ENCODE assay signal across 8 cellular contexts in the genomic region with DNA sequence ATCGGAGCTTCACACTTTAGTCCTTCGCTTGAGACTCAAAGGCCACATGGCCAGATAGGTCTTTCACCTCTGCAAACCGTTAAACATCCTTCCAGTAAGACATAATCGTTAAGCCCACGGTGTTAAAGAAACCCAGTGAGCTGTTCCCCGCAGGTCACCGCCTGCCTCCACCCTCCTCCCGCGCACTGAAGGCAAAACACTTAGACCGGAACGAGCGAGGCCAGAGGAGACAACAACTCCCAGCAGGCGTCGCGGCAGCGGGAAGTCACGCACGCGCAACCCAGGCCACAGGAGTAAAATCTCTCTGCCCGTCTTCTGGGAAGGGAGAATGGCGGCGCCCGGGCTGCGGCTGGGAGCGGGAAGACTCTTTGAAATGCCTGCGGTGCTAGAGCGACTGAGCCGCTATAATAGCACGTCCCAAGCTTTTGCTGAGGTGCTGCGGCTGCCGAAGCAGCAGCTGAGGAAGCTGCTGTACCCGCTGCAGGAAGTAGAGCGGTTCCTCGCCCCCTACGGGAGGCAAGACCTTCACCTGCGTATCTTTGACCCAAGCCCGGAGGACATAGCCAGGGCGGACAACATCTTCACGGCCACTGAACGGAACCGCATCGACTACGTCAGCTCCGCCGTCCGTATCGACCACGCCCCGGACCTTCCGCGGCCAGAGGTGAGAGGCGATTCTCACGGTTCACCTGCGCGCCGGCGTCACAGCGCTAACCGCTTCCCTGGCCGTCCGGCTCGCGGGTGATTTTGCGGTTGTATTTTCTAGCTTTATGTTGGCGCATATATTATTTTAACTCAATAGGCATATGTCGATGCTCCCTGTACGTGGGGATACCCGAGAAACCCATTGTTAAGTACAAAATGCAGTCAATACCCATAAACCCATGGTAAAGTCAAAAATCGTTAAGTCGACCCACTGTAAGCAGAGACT.
DNase-seq lines count a peak whose midpoint lies in the region; ATAC-seq and FAIRE-seq lines count a peak whose summit lies in the region.

A gene (plus strand): TSS at position 313 of the 931 bp plus-strand sequence. CDS start 16 bp downstream, at position 329.

- peaks cover 20% of the 10 kb centered on the region for H3K36me3 Mint-ChIP-seq in central memory CD8-positive, alpha-beta T cell (ENCODE audit: insufficient read depth)

- H3K4me1 Mint-ChIP-seq in central memory CD8-positive, alpha-beta T cell: peaks cover 47% of the 10 kb centered on the region

- ATAC-seq in GM19023 (IDR thresholded peaks at IDR 0.05; ENCODE audit: unreplicated experiment): peak; percentile 97
- ATAC-seq in HG03280 (IDR thresholded peaks at IDR 0.05; ENCODE audit: unreplicated experiment): peak; percentile 92
- peak; percentile 82 for ATAC-seq in central memory CD8-positive, alpha-beta T cell (replicated peaks; ENCODE audit: extremely low read depth, poor library complexity, severe bottlenecking)

- H3K4me3 Mint-ChIP-seq in central memory CD8-positive, alpha-beta T cell: peak within 1 kb of the TSS; percentile 86

- peak within 1 kb of the TSS; percentile 91 for H3K27ac Mint-ChIP-seq in central memory CD8-positive, alpha-beta T cell (ENCODE audit: low read depth)

- no peaks in the 10 kb centered on the region for H3K27me3 Mint-ChIP-seq in central memory CD8-positive, alpha-beta T cell

- no peaks in the 10 kb centered on the region for H3K9me3 Mint-ChIP-seq in central memory CD8-positive, alpha-beta T cell

- DNase-seq in AG08396 (ENCODE audit: low spot score): peak; percentile 89
- peak; percentile 70 for DNase-seq in NCI-H345 treated with DMSO at 0.1 percent for 48 hours (lab: John Stamatoyannopoulos, UW; ENCODE audit: unreplicated experiment)
- peak; percentile 68 for DNase-seq in activated CD4-positive, CD25-positive, alpha-beta regulatory T cell treated with anti-CD3 and anti-CD28 coated beads, Interleukin-2, amount 50 U/mL, for 16 hours (ENCODE audit: low read depth, low spot score)
- DNase-seq in central memory CD8-positive, alpha-beta T cell (ENCODE audit: low spot score in 2 of 2): peak; percentile 62 to 63
- peak; percentile 83 for DNase-seq in stimulated activated CD4-positive, alpha-beta T cell treated with anti-CD3 and anti-CD28 coated beads, Interleukin-12 subunit alpha, Interleukin-12 subunit beta, amount 100 ng/mL, for 4 hours

- peak; percentile 61 for FAIRE-seq in islet of Langerhans (lab: Jason Lieb, UNC)

Comparison
In these comparisons a context has a peak if more than half of its experiments do, and no peak if none do; other contexts are left out.
1. Peak in every context shown above with its lines: DNase-seq and ATAC-seq.